In genomic region chr6:147905721-147906120, GRCh38 we compare ENCODE assay signal across 16 cellular contexts.
"Had no signal": no experiment of that assay in that cellular context is flagged by ENCODE, and none has a peak within 500 bp of the region (broad histone marks: within the 10 kb centered on the region; RNA-seq: fewer than 3 reads in every experiment).

No MANE protein-coding gene starts in this region.

- H3K36me3 Mint-ChIP-seq: activated naive CD8-positive, alpha-beta T cell; immature natural killer cell; stimulated activated naive B cell treated with anti-CD40 and anti-IgM and Interleukin-4, amounts not matched to agents 10 μg/mL and 1 μg/mL and 100 μg/mL, for 72 hours had no signal

- H3K36me3 ChIP-seq: thyroid gland, uterus had no signal

- H3K4me3 ChIP-seq: thyroid gland, uterus had no signal

- H3K4me1 ChIP-seq: thyroid gland, uterus had no signal

- H3K4me3 Mint-ChIP-seq: activated B cell treated with CpG ODN at 0.5 μM for 24 hours; activated CD8-positive, alpha-beta T cell treated with anti-CD3 and anti-CD28 coated beads for 36 hours; activated naive CD8-positive, alpha-beta T cell; activated T-cell treated with anti-CD3 and anti-CD28 coated beads, Interleukin-2, amount 50 U/mL, for 72 hours; immature natural killer cell; stimulated activated naive B cell treated with anti-CD40 and anti-IgM and Interleukin-4, amounts not matched to agents 10 μg/mL and 1 μg/mL and 100 μg/mL, for 72 hours had no signal

- DNase-seq: activated B cell treated with CpG ODN at 0.5 μM for 24 hours; activated CD4-positive, alpha-beta T cell treated with anti-CD3 and anti-CD28 coated beads for 48 hours; activated CD8-positive, alpha-beta T cell treated with anti-CD3 and anti-CD28 coated beads for 36 hours; activated gamma-delta T cell; activated T-cell treated with anti-CD3 and anti-CD28 coated beads, Interleukin-2, amount 50 U/mL, for 72 hours; effector CD8-positive, alpha-beta T cell; foreskin melanocyte; head of caudate nucleus; immature natural killer cell; stimulated activated CD4-positive, alpha-beta T cell treated with anti-CD3 and anti-CD28 coated beads, Interleukin-4, amount 100 ng/mL, for 1 hour; stimulated activated naive B cell treated with anti-CD40 and anti-IgM and Interleukin-4, amounts not matched to agents 10 μg/mL and 1 μg/mL and 100 μg/mL, for 72 hours; T-helper 2 cell; thyroid gland; uterus had no signal

- H3K9me3 Mint-ChIP-seq: activated B cell treated with CpG ODN at 0.5 μM for 24 hours; activated CD8-positive, alpha-beta T cell treated with anti-CD3 and anti-CD28 coated beads for 36 hours had no signal

- H3K27ac Mint-ChIP-seq: activated B cell treated with CpG ODN at 0.5 μM for 24 hours; activated CD8-positive, alpha-beta T cell treated with anti-CD3 and anti-CD28 coated beads for 36 hours; activated naive CD8-positive, alpha-beta T cell; activated T-cell treated with anti-CD3 and anti-CD28 coated beads, Interleukin-2, amount 50 U/mL, for 72 hours; immature natural killer cell; stimulated activated naive B cell treated with anti-CD40 and anti-IgM and Interleukin-4, amounts not matched to agents 10 μg/mL and 1 μg/mL and 100 μg/mL, for 72 hours had no signal

- H3K27me3 Mint-ChIP-seq: activated B cell treated with CpG ODN at 0.5 μM for 24 hours; activated CD8-positive, alpha-beta T cell treated with anti-CD3 and anti-CD28 coated beads for 36 hours; activated naive CD8-positive, alpha-beta T cell; stimulated activated naive B cell treated with anti-CD40 and anti-IgM and Interleukin-4, amounts not matched to agents 10 μg/mL and 1 μg/mL and 100 μg/mL, for 72 hours had no signal

- H3K4me1 Mint-ChIP-seq: activated B cell treated with CpG ODN at 0.5 μM for 24 hours; immature natural killer cell; stimulated activated naive B cell treated with anti-CD40 and anti-IgM and Interleukin-4, amounts not matched to agents 10 μg/mL and 1 μg/mL and 100 μg/mL, for 72 hours had no signal

- H3K27me3 ChIP-seq: thyroid gland, uterus had no signal

- H3K27ac ChIP-seq: thyroid gland, uterus had no signal

- ATAC-seq: activated CD8-positive, alpha-beta T cell treated with anti-CD3 and anti-CD28 coated beads for 36 hours; activated T-cell treated with anti-CD3 and anti-CD28 coated beads, Interleukin-2, amount 50 U/mL, for 72 hours; sciatic nerve; stimulated activated naive B cell treated with anti-CD40 and anti-IgM and Interleukin-4, amounts not matched to agents 10 μg/mL and 1 μg/mL and 100 μg/mL, for 72 hours had no signal

- H3K9me3 ChIP-seq: thyroid gland, uterus had no signal
